ENCODE assay signal across 12 cellular contexts in the genomic region with DNA sequence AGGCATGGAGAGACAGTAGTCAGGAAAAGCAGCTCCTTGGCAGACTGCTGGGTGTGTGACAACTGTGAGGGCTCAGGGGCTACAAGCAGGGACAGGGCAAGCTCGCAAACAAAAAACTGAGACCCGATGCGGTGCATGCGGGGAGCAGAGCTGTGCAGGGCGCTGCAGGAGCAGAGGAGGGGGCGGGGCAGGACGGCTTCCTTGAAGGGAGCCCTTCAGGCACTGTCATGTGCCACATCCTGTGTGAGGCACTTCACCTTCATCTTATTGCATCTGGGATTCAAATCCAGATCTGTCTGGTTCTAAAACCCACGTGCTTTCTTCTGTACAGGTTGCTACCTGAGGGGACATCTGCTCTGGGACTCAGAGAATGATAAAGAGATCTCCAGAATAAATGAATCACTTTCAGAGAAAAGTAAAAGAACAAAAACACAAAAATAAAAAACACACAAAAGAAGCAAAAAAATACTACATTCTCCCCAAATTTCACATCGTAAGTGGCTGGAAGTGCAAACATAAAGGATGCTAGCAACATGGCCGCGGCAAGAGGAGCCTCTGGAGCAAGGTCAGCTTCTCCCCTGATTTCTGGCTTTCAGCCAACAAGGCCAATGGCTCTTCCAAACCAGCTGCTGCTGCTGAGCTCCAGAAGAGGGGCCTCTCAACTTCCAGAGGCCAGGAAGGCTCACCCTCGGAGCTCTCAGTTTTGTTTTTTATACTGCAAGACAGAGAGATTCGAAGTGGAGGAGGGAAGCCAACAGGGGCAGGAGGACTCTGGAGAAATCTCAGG. TPM values are rescaled to one million over a fixed set of nuclear protein-coding genes. Genes with fewer than 3 reads are reported as not detected.
DNase-seq lines count a peak whose midpoint lies in the region; ATAC-seq and TF ChIP-seq lines count a peak whose summit lies in the region.
"Had no signal": no experiment of that assay in that cellular context is flagged by ENCODE, and none has a peak within 500 bp of the region (broad histone marks: within the 10 kb centered on the region; RNA-seq: fewer than 3 reads in every experiment).

No MANE protein-coding gene starts in this region.

- DNase-seq in BE2C (peak; percentile 15), G401 (ENCODE audit: low spot score) (peak; percentile 7), dorsolateral prefrontal cortex (no peak), SK-N-DZ (ENCODE audit: low spot score) (no peak), SIG-M5 (lab: John Stamatoyannopoulos, UW) (no peak), NCI-H1694 (lab: John Stamatoyannopoulos, UW) (no peak)
- DNase-seq in activated CD4-positive, alpha-beta T cell treated with anti-CD3 and anti-CD28 coated beads for 48 hours = peak; percentile 66
- DNase-seq: KBM-7, T-helper 9 cell, transverse colon had no signal

- no peaks in the 10 kb centered on the region for H3K9me3 ChIP-seq in BE2C
- H3K9me3 ChIP-seq: transverse colon had no signal

- ATAC-seq in GM18505 (IDR thresholded peaks at IDR 0.05; ENCODE audit: unreplicated experiment) = no peak
- ATAC-seq: natural killer cell treated with Interleukin-12 subunit alpha and Interleukin-12 subunit beta and Interleukin-15 and Interleukin-18, amount 100 ng/mL, for 72 hours had no signal

- no peaks in the 10 kb centered on the region for H3K4me1 ChIP-seq in BE2C

- TF ChIP-seq CTCF in BE2C (IDR thresholded peaks at IDR 0.05; ENCODE audit: low read depth, low read length) (no peak), dorsolateral prefrontal cortex (IDR thresholded peaks at IDR 0.05 in 54 of 56, conservative IDR thresholded peaks at IDR 0.05 in 2 of 56; ENCODE audit: low read depth in 1 of 56, partially characterized antibody in 56 of 56) (no peak)

- H3K27ac ChIP-seq in dorsolateral prefrontal cortex = peak overlapping the region in 56 of 59 donors; percentile 15 to 87 (median 65)
- H3K27ac ChIP-seq: transverse colon had no signal

- in situ Hi-C loops in G401 (cut with HindIII; ENCODE audit: low sequenced_read_pairs) = loop anchor here (25.0 kb wide), 1 partner anchor 92 kb away; no protein-coding TSS in a partner anchor

- intact Hi-C loops in dorsolateral prefrontal cortex (cut with DNase I) = loop anchor here (1.0 to 5.0 kb wide), 3 partner anchors 74 to 373 kb away; no protein-coding TSS in a partner anchor

- H3K27me3 ChIP-seq in BE2C (no peaks in the 10 kb centered on the region), dorsolateral prefrontal cortex (no peaks in the 10 kb centered on the region)
- H3K27me3 ChIP-seq: transverse colon had no signal

- H3K4me3 ChIP-seq in BE2C (ENCODE audit: low read depth, low read length) (no peak overlapping the region), dorsolateral prefrontal cortex (no peak overlapping the region)
- H3K4me3 ChIP-seq: transverse colon had no signal

- H3K36me3 ChIP-seq in BE2C = no peaks in the 10 kb centered on the region
- H3K36me3 ChIP-seq: transverse colon had no signal

- no peak for TF ChIP-seq POLR2A in GM18505 (IDR thresholded peaks at IDR 0.05; ENCODE audit: borderline replicate concordance, extremely low read depth, insufficient read depth, insufficient read length)

RNA-seq across cellular contexts. Expression of a gene that starts 14.2 kb away (rescaled TPM):
- polyA plus RNA-seq in BE2C (2012; ENCODE audit: insufficient read depth, insufficient read length, low read depth) = 3.2 TPM
- total RNA-seq in G401 (2014; rRNA removed; shearing (Covaris generic)) = 5.9 and 8.2 TPM in 2 replicates
- 10 to 100 TPM in 119 of 120 experiments, 1 to 10 TPM in 1; 9.1 to 68.0 (median 37.2) TPM for total RNA-seq in dorsolateral prefrontal cortex
- 0.83 and 1.5 TPM in 2 replicates for polyA plus RNA-seq in SK-N-DZ (2014; cell fraction: cytosol; rRNA removed)
- 1.0 and 1.5 TPM in 2 replicates for polyA plus RNA-seq in SK-N-DZ (2014; cell fraction: nucleus; rRNA removed)

Comparison
In these comparisons a context has a peak if more than half of its experiments do, and no peak if none do; other contexts are left out.
1. DNase-seq: peak in BE2C (single experiment), G401 (single experiment) and activated CD4-positive, alpha-beta T cell treated with anti-CD3 and anti-CD28 coated beads for 48 hours (single experiment); none in dorsolateral prefrontal cortex (0 of 10), SK-N-DZ (single experiment), SIG-M5 (single experiment) and NCI-H1694 (single experiment).